In genomic region chr19:3761382-3762129, GRCh38 we compare ENCODE assay signal across 8 cellular contexts. TPM values are rescaled to one million over a fixed set of nuclear protein-coding genes. Genes with fewer than 3 reads are reported as not detected.
DNase-seq lines count a peak whose midpoint lies in the region; ATAC-seq, FAIRE-seq and TF ChIP-seq lines count a peak whose summit lies in the region.

Gene APBA3 (minus strand): TSS chr19:3761692. CDS start chr19:3760264, 1,428 bp downstream.

- TF ChIP-seq CTCF in Calu3 (IDR thresholded peaks at IDR 0.05; ENCODE audit: unreplicated experiment) (peak; percentile 64), fibroblast of lung (conservative IDR thresholded peaks at IDR 0.05 in 1 of 2, IDR thresholded peaks at IDR 0.05 in 1 of 2; ENCODE audit: low read depth in 1 of 2, low read length in 2 of 2) (peak; percentile 56 to 68)

- peaks cover 2% of the 10 kb centered on the region for H3K4me1 ChIP-seq in fibroblast of lung (ENCODE audit: control insufficient read depth, extremely low read depth, insufficient read depth, low read length)

- no peaks in the 10 kb centered on the region for H3K27me3 ChIP-seq in fibroblast of lung (ENCODE audit: control insufficient read depth, insufficient read depth, low read length)

- H4K20me1 ChIP-seq in fibroblast of lung (ENCODE audit: control insufficient read depth, extremely low read depth, insufficient read depth, low read length), result no peaks in the 10 kb centered on the region

- H3K27ac ChIP-seq in fibroblast of lung (ENCODE audit: insufficient read depth, low read length), result peak within 1 kb of the TSS; percentile 97

- peak within 1 kb of the TSS; percentile 80 for H2AFZ ChIP-seq in fibroblast of lung (ENCODE audit: low read length)

- no peaks in the 10 kb centered on the region for H3K9me3 Mint-ChIP-seq in Calu3 (ENCODE audit: low read depth, unreplicated experiment)
- no peaks in the 10 kb centered on the region for H3K9me3 Mint-ChIP-seq in activated T-helper 1 cell treated with anti-CD3 and anti-CD28 coated beads, Interleukin-12 subunit alpha, Interleukin-12 subunit beta, Interleukin-2, Interleukin-4 antibody, amounts not matched to agents 30 ng/mL and 10 ng/mL and 1 ng/mL, durations not matched to agents 14 hours and 24 hours and 36 hours
- H3K9me3 Mint-ChIP-seq in naive thymus-derived CD8-positive, alpha-beta T cell, result no peaks in the 10 kb centered on the region
- peaks cover 0 to 2% of the 10 kb centered on the region in 2 donors for H3K9me3 Mint-ChIP-seq in stimulated activated naive B cell treated with anti-CD40 and anti-IgM and Interleukin-4, amounts not matched to agents 10 μg/mL and 1 μg/mL and 100 μg/mL, for 72 hours

- peak; percentile 38 for ATAC-seq in GM21619 (IDR thresholded peaks at IDR 0.05; ENCODE audit: unreplicated experiment)
- peak; percentile 47 to 57 for ATAC-seq in naive thymus-derived CD8-positive, alpha-beta T cell
- ATAC-seq in stimulated activated naive B cell treated with anti-CD40 and anti-IgM and Interleukin-4, amounts not matched to agents 10 μg/mL and 1 μg/mL and 100 μg/mL, for 72 hours (replicated peaks), result peak; percentile 61 to 62

- intact Hi-C loops in Calu3 (cut with micrococcal nuclease; ENCODE audit: unreplicated experiment), result no loop called here
- intact Hi-C loops in activated T-helper 1 cell treated with anti-CD3 and anti-CD28 coated beads, Interleukin-12 subunit alpha, Interleukin-12 subunit beta, Interleukin-2, Interleukin-4 antibody, amounts not matched to agents 30 ng/mL and 10 ng/mL and 1 ng/mL, durations not matched to agents 14 hours and 24 hours and 36 hours (cut with micrococcal nuclease), result loop anchor here (1.0 to 5.0 kb wide), 13 partner anchors 37 to 977 kb away; partner anchors contain the start of genes ANKRD24, DAPK3, DPP9 and EEF2

- H3K27me3 Mint-ChIP-seq in Calu3 (ENCODE audit: unreplicated experiment), result no peaks in the 10 kb centered on the region
- peaks cover 2% of the 10 kb centered on the region for H3K27me3 Mint-ChIP-seq in activated T-helper 1 cell treated with anti-CD3 and anti-CD28 coated beads, Interleukin-12 subunit alpha, Interleukin-12 subunit beta, Interleukin-2, Interleukin-4 antibody, amounts not matched to agents 30 ng/mL and 10 ng/mL and 1 ng/mL, durations not matched to agents 14 hours and 24 hours and 36 hours (ENCODE audit: insufficient read depth)
- H3K27me3 Mint-ChIP-seq in naive thymus-derived CD8-positive, alpha-beta T cell, result peaks cover 0 to 4% (median 0%) of the 10 kb centered on the region in 5 donors
- H3K27me3 Mint-ChIP-seq in stimulated activated naive B cell treated with anti-CD40 and anti-IgM and Interleukin-4, amounts not matched to agents 10 μg/mL and 1 μg/mL and 100 μg/mL, for 72 hours, result no peaks in the 10 kb centered on the region

- H3K4me2 ChIP-seq in fibroblast of lung (ENCODE audit: extremely low read depth, insufficient read depth, low read length), result peak within 1 kb of the TSS; percentile 86

- DNase-seq in Calu3, result peak; percentile 90
- DNase-seq in Kasumi-1 (lab: John Stamatoyannopoulos, UW), result peak; percentile 83 to 84
- DNase-seq in RCC 7860 (ENCODE audit: low spot score), result peak; percentile 76
- DNase-seq in activated T-helper 1 cell treated with anti-CD3 and anti-CD28 coated beads, Interleukin-12 subunit alpha, Interleukin-12 subunit beta, Interleukin-2, Interleukin-4 antibody, amounts not matched to agents 30 ng/mL and 10 ng/mL and 1 ng/mL, durations not matched to agents 14 hours and 24 hours and 36 hours (ENCODE audit: low spot score), result peak; percentile 93
- peak; percentile 72 to 87 for DNase-seq in fibroblast of lung (ENCODE audit: low read depth in 2 of 2)
- peak; percentile 86 to 96 (median 92) for DNase-seq in naive thymus-derived CD8-positive, alpha-beta T cell
- peak; percentile 91 for DNase-seq in stimulated activated naive B cell treated with anti-CD40 and anti-IgM and Interleukin-4, amounts not matched to agents 10 μg/mL and 1 μg/mL and 100 μg/mL, for 72 hours

- POLR2A ChIA-PET in naive thymus-derived CD8-positive, alpha-beta T cell (lab: Charles Lee), result interaction anchor here (1.0 to 4.4 kb wide), 23 partner anchors 10 to 583 kb away, joined by 3 to 57 read pairs (median 7); partner anchors contain the start of genes MATK, NCLN, PIAS4 and PIP5K1C

- peaks cover 7% of the 10 kb centered on the region for H3K4me1 Mint-ChIP-seq in Calu3 (ENCODE audit: low read depth, unreplicated experiment)
- peaks cover 23% of the 10 kb centered on the region for H3K4me1 Mint-ChIP-seq in activated T-helper 1 cell treated with anti-CD3 and anti-CD28 coated beads, Interleukin-12 subunit alpha, Interleukin-12 subunit beta, Interleukin-2, Interleukin-4 antibody, amounts not matched to agents 30 ng/mL and 10 ng/mL and 1 ng/mL, durations not matched to agents 14 hours and 24 hours and 36 hours (ENCODE audit: low read depth)
- peaks cover 18 to 66% (median 48%) of the 10 kb centered on the region in 4 donors for H3K4me1 Mint-ChIP-seq in naive thymus-derived CD8-positive, alpha-beta T cell
- peaks cover 24 to 42% of the 10 kb centered on the region in 2 donors for H3K4me1 Mint-ChIP-seq in stimulated activated naive B cell treated with anti-CD40 and anti-IgM and Interleukin-4, amounts not matched to agents 10 μg/mL and 1 μg/mL and 100 μg/mL, for 72 hours

- H3K4me3 Mint-ChIP-seq in Calu3 (ENCODE audit: low read depth, unreplicated experiment), result peak within 1 kb of the TSS; percentile 91
- H3K4me3 Mint-ChIP-seq in activated T-helper 1 cell treated with anti-CD3 and anti-CD28 coated beads, Interleukin-12 subunit alpha, Interleukin-12 subunit beta, Interleukin-2, Interleukin-4 antibody, amounts not matched to agents 30 ng/mL and 10 ng/mL and 1 ng/mL, durations not matched to agents 14 hours and 24 hours and 36 hours, result peak within 1 kb of the TSS; percentile 100
- peak within 1 kb of the TSS; percentile 97 to 100 (median 98) for H3K4me3 Mint-ChIP-seq in naive thymus-derived CD8-positive, alpha-beta T cell
- H3K4me3 Mint-ChIP-seq in stimulated activated naive B cell treated with anti-CD40 and anti-IgM and Interleukin-4, amounts not matched to agents 10 μg/mL and 1 μg/mL and 100 μg/mL, for 72 hours, result peak within 1 kb of the TSS; percentile 98 to 99

- H3K9me3 ChIP-seq in fibroblast of lung (ENCODE audit: control insufficient read depth, insufficient read depth, low read depth, low read length), result no peaks in the 10 kb centered on the region

- H3K4me3 ChIP-seq in fibroblast of lung (replicated peaks in 1 of 4; ENCODE audit: control extremely low read depth in 1 of 4, insufficient read depth in 1 of 4, low read depth in 3 of 4, low read length in 4 of 4), result peak within 1 kb of the TSS; percentile 88 to 99 (median 96)

- H3K9ac ChIP-seq in fibroblast of lung (ENCODE audit: insufficient read depth, low read length), result peak within 1 kb of the TSS; percentile 88

- H3K36me3 Mint-ChIP-seq in Calu3 (ENCODE audit: insufficient read depth, unreplicated experiment), result peaks cover 25% of the 10 kb centered on the region
- peaks cover 13% of the 10 kb centered on the region for H3K36me3 Mint-ChIP-seq in activated T-helper 1 cell treated with anti-CD3 and anti-CD28 coated beads, Interleukin-12 subunit alpha, Interleukin-12 subunit beta, Interleukin-2, Interleukin-4 antibody, amounts not matched to agents 30 ng/mL and 10 ng/mL and 1 ng/mL, durations not matched to agents 14 hours and 24 hours and 36 hours (ENCODE audit: low read depth)
- peaks cover 0 to 33% (median 9%) of the 10 kb centered on the region in 3 donors for H3K36me3 Mint-ChIP-seq in naive thymus-derived CD8-positive, alpha-beta T cell
- peaks cover 12 to 20% of the 10 kb centered on the region in 2 donors for H3K36me3 Mint-ChIP-seq in stimulated activated naive B cell treated with anti-CD40 and anti-IgM and Interleukin-4, amounts not matched to agents 10 μg/mL and 1 μg/mL and 100 μg/mL, for 72 hours

- CTCF ChIA-PET in Calu3 (lab: Charles Lee), result interaction anchor here (1.0 to 2.3 kb wide), 2 partner anchors 53 to 60 kb away, joined by 5 to 7 read pairs; partner anchors contain the start of gene TJP3

- no peak for FAIRE-seq in RCC 7860 (lab: Jason Lieb, UNC)

- BruUV-seq in Calu3 (replicated peaks; lab: Mats Ljungman, UMichigan), result no TSS peak

- H3K36me3 ChIP-seq in fibroblast of lung (ENCODE audit: control insufficient read depth, insufficient read depth, low read length), result peaks cover 1% of the 10 kb centered on the region

- peaks cover 9% of the 10 kb centered on the region for H3K79me2 ChIP-seq in fibroblast of lung (ENCODE audit: control insufficient read depth, insufficient read depth, low read length)

- H3K27ac Mint-ChIP-seq in Calu3 (ENCODE audit: unreplicated experiment), result peak within 1 kb of the TSS; percentile 89
- peak within 1 kb of the TSS; percentile 99 for H3K27ac Mint-ChIP-seq in activated T-helper 1 cell treated with anti-CD3 and anti-CD28 coated beads, Interleukin-12 subunit alpha, Interleukin-12 subunit beta, Interleukin-2, Interleukin-4 antibody, amounts not matched to agents 30 ng/mL and 10 ng/mL and 1 ng/mL, durations not matched to agents 14 hours and 24 hours and 36 hours
- H3K27ac Mint-ChIP-seq in naive thymus-derived CD8-positive, alpha-beta T cell, result peak within 1 kb of the TSS; percentile 100
- peak within 1 kb of the TSS; percentile 100 for H3K27ac Mint-ChIP-seq in stimulated activated naive B cell treated with anti-CD40 and anti-IgM and Interleukin-4, amounts not matched to agents 10 μg/mL and 1 μg/mL and 100 μg/mL, for 72 hours

RNA-seq across cellular contexts. Expression of gene APBA3, which starts in this region (rescaled TPM):
- total RNA-seq in Calu3 (2022) (18.1 and 19.6 TPM in 2 replicates), fibroblast of lung (21.8 and 22.3 TPM in 2 replicates)
- 45.4 and 48.9 TPM in 2 replicates for total RNA-seq in activated T-helper 1 cell treated with anti-CD3 and anti-CD28 coated beads, Interleukin-12 subunit alpha, Interleukin-12 subunit beta, Interleukin-2, Interleukin-4 antibody, amounts not matched to agents 30 ng/mL and 10 ng/mL and 1 ng/mL, durations not matched to agents 14 hours and 24 hours and 36 hours
- 2.7 TPM in 2 replicates for polyA plus RNA-seq in fibroblast of lung
- polyA plus RNA-seq in fibroblast of lung (2012), result 6.9 and 8.1 TPM in 2 replicates
- polyA minus RNA-seq in fibroblast of lung (ENCODE audit: low replicate concordance), result 2.5 and 3.3 TPM in 2 replicates
- total RNA-seq in naive thymus-derived CD8-positive, alpha-beta T cell, result 10 to 100 TPM; 72.8 to 80.4 TPM
- 10 to 100 TPM; 25.0 to 33.0 (median 27.1) TPM for polyA plus RNA-seq in naive thymus-derived CD8-positive, alpha-beta T cell

Comparison
In these comparisons a context has a peak if more than half of its experiments do, and no peak if none do; other contexts are left out.
1. Peak in every context shown above with its lines: DNase-seq, ATAC-seq, H3K4me3 ChIP-seq and H3K27ac ChIP-seq.